In the genomic region with DNA sequence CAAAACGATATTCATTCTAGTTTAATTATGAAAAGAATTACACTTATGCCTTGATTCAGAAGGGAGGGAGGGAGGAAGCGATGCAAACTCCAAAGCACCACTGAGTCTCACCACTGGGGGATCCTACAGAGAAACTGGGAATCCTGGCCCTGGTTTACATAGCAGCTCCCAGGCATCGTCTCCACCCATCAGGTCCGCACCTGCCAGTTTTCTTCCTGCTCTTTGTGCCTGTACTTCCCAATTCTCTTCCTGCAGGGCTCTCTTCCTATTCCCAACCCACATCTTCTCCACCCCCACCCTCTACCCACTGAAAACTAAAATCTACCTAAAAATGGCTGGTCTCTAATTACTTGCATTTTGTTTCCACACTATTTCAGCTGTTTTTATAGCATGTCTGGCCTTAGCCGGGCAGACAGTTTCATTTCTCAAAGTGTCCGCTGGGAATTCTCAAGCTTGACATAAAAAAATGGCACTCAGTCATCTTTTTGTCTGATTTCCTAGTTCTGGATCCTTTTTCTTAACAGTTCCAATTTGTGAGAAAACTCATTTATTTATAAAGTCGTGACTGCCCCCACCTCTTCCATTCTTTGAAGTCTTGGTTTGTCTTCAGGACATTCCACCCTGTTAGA, we compare ENCODE assay signal across 7 cellular contexts. TPM values are rescaled to one million over a fixed set of nuclear protein-coding genes. Genes with fewer than 3 reads are reported as not detected.
A peak's percentile ranks its signal among the peaks of the same experiment; 100 is the strongest.
DNase-seq lines count a peak whose midpoint lies in the region; ATAC-seq, FAIRE-seq and TF ChIP-seq lines count a peak whose summit lies in the region.

No MANE protein-coding gene starts in this region.

- WGBS in aorta, 2 donors = 45 to 62% methylated on average over 7 of the region's 7 CpGs

- H3F3A ChIP-seq in Loucy (ENCODE audit: low read depth) = 0 out of 2 replicates have a peak, but pooled peaks cover 3% of the 10 kb centered on the region

- intact Hi-C loops in breast epithelium (cut with DNase I; ENCODE audit: low total_unique reads) = no loop called here
- intact Hi-C loops in aorta (cut with DNase I) = no loop called here

- H3K27me3 ChIP-seq in Loucy (ENCODE audit: insufficient read depth, low read length, poor library complexity, severe bottlenecking) = no peaks in the 10 kb centered on the region
- no peaks in the 10 kb centered on the region for H3K27me3 ChIP-seq in breast epithelium
- H3K27me3 ChIP-seq in muscle layer of duodenum (ENCODE audit: low read depth, low read length) = no peaks in the 10 kb centered on the region
- H3K27me3 ChIP-seq in aorta (ENCODE audit: control insufficient read depth in 1 of 2, insufficient read depth in 2 of 2, low read length in 1 of 2) = no peaks in the 10 kb centered on the region

- ATAC-seq in aorta (ENCODE audit: low FRiP score) = no peak
- no peak for ATAC-seq in GM18519 (IDR thresholded peaks at IDR 0.05; ENCODE audit: low FRiP score, unreplicated experiment)

- DNase-seq in ELF-1 (ENCODE audit: low read depth, low spot score) (peak; percentile 59), breast epithelium (ENCODE audit: low spot score in 2 of 2) (no peak), aorta (no peak), H54 (ENCODE audit: insufficient read length, low spot score) (no peak)

- peak overlapping the region; percentile 81 for H3K4me2 ChIP-seq in Loucy (ENCODE audit: low read depth, low read length, poor library complexity, severe bottlenecking)

- peak overlapping the region; percentile 89 for H3K4me3 ChIP-seq in Loucy (ENCODE audit: low read length, poor library complexity, severe bottlenecking)
- peak overlapping the region in 2 of 3 donors; percentile 90 to 96 for H3K4me3 ChIP-seq in breast epithelium
- peak overlapping the region; percentile 70 to 90 for H3K4me3 ChIP-seq in muscle layer of duodenum (ENCODE audit: low read depth in 1 of 2, low read length in 2 of 2)
- H3K4me3 ChIP-seq in aorta (ENCODE audit: low read length in 2 of 2) = no peak overlapping the region

- H3K4me1 ChIP-seq in Loucy (ENCODE audit: insufficient read depth, low read length, poor library complexity, severe bottlenecking) (peaks cover 59% of the 10 kb centered on the region), breast epithelium (peaks cover 0 to 30% of the 10 kb centered on the region in 2 donors), muscle layer of duodenum (ENCODE audit: control insufficient read depth in 1 of 2, insufficient read depth in 2 of 2, low read length in 2 of 2) (peaks cover 26 to 42% of the 10 kb centered on the region in 2 donors), aorta (ENCODE audit: control insufficient read depth in 1 of 2, insufficient read depth in 2 of 2, low read length in 2 of 2) (no peaks in the 10 kb centered on the region)

- no peak for TF ChIP-seq POLR2A in breast epithelium (IDR thresholded peaks at IDR 0.05)
- TF ChIP-seq POLR2A in H54 (IDR thresholded peaks at IDR 0.05; ENCODE audit: low read depth, low read length) = no peak

- peak overlapping the region; percentile 64 to 99 for H3K27ac ChIP-seq in breast epithelium
- peak overlapping the region; percentile 99 for H3K27ac ChIP-seq in muscle layer of duodenum (ENCODE audit: low read length)
- H3K27ac ChIP-seq in aorta (ENCODE audit: low read depth in 1 of 2, low read length in 2 of 2) = no peak overlapping the region

- peak overlapping the region; percentile 91 for H3K9ac ChIP-seq in Loucy (ENCODE audit: low read depth, low read length, poor library complexity, severe bottlenecking)

- H3K36me3 ChIP-seq in Loucy (ENCODE audit: insufficient read depth, low read length) = no peaks in the 10 kb centered on the region
- no peaks in the 10 kb centered on the region for H3K36me3 ChIP-seq in breast epithelium
- H3K36me3 ChIP-seq in muscle layer of duodenum (ENCODE audit: control insufficient read depth in 1 of 2, insufficient read depth in 2 of 2, low read length in 2 of 2) = peaks cover 4 to 8% of the 10 kb centered on the region in 2 donors
- no peaks in the 10 kb centered on the region for H3K36me3 ChIP-seq in aorta (ENCODE audit: control insufficient read depth in 1 of 2, insufficient read depth in 2 of 2, low read length in 1 of 2)

- no peak overlapping the region for H2AFZ ChIP-seq in Loucy (ENCODE audit: low read length)

- no peaks in the 10 kb centered on the region for H3K9me2 ChIP-seq in Loucy (replicated peaks; ENCODE audit: low read depth, low read length)

- TF ChIP-seq CTCF in Loucy (conservative IDR thresholded peaks at IDR 0.05; ENCODE audit: low read length) (peak; percentile 51; the same call in 1 of the 2 replicates), breast epithelium (IDR thresholded peaks at IDR 0.05) (peak; percentile 7 to 25 (median 25))

- FAIRE-seq in H54 (lab: Jason Lieb, UNC) = no peak

- peaks cover 51% of the 10 kb centered on the region for H3K79me2 ChIP-seq in Loucy (ENCODE audit: insufficient read depth, low read length)

- peaks cover 28% of the 10 kb centered on the region for H4K20me1 ChIP-seq in Loucy (ENCODE audit: insufficient read depth, low read length, poor library complexity, severe bottlenecking)

- no peaks in the 10 kb centered on the region for H3K9me3 ChIP-seq in Loucy (ENCODE audit: insufficient read depth, low read depth, low read length)
- H3K9me3 ChIP-seq in breast epithelium = no peaks in the 10 kb centered on the region
- no peaks in the 10 kb centered on the region for H3K9me3 ChIP-seq in muscle layer of duodenum (ENCODE audit: control insufficient read depth in 1 of 2, low read length in 2 of 2)
- no peaks in the 10 kb centered on the region for H3K9me3 ChIP-seq in aorta (ENCODE audit: control insufficient read depth, low read length)

RNA-seq across cellular contexts. Expression of gene TNIP1, which starts 1.6 kb away (rescaled TPM):
- total RNA-seq in breast epithelium = 100 to 1,000 TPM in 1 of 3 donors, 10 to 100 TPM in 2; 65.3 to 221 (median 91.8) TPM
- 100 to 1,000 TPM in 1 of 2 donors, 10 to 100 TPM in 1; 83.3 to 105 TPM for total RNA-seq in aorta
- polyA plus RNA-seq in aorta = 10 to 100 TPM; 63.3 to 80.3 TPM

Comparison
In these comparisons a context has a peak if more than half of its experiments do, and no peak if none do; other contexts are left out.
1. H3K4me3 ChIP-seq: peak in Loucy (single experiment), breast epithelium (2 of 3) and muscle layer of duodenum (2 of 2); none in aorta (0 of 2).
2. H3K27ac ChIP-seq: peak in breast epithelium (2 of 2) and muscle layer of duodenum (single experiment); none in aorta (0 of 2).